1 cellular context compared by ENCODE assay signal in the genomic region with DNA sequence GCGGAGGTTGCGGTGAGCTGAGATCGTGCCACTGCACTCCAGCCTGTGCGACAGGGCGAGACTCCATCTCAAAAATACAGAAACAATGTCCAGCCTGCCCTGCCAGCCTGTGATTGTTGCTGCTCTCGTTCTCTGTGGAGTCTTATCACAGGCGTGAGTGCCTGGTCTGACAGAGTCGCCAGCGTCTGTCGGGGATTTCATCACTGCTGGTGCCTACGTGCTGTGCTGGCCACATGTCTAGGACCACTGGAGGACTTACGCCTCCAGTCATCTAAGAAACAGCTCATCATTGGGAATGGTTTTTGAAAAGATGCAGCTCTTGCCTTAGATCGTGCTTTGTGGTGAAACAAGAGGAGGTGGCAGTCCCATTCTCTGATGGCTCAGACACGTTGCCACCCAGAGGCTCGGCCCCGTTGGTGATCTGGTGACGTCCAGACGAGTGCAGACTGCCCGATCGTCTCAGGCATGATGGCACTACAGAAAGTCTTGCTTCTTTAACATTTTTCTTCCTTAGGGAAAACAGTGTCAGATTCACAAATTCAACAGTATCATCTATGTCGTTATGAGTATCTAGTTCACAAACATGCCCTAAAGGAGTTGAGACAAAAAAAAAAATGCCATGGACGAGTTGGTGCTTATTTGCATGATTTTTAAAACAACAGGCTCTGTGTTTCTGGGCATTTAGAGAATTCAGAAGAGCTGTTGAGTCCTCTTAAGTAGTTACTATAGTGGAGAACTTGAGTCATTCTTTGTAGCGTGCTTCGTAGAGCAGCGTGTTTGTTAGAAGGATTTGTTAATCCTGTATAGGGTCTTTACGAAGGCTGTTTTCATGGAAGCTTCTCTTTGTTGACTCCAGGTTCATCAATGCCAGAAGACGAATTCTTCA.
TF ChIP-seq lines count a peak whose summit lies in the region.

No MANE protein-coding gene starts in this region.

TF ChIP-seq in WTC11, 78 proteins besides CTCF, POLR2A, EP300 and RAD21 (continued from another document):
- TF ChIP-seq, protein P1, sequence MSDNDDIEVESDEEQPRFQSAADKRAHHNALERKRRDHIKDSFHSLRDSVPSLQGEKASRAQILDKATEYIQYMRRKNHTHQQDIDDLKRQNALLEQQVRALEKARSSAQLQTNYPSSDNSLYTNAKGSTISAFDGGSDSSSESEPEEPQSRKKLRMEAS (CRISPR knock-in tag; IDR thresholded peaks at IDR 0.05), result no peak
- TF ChIP-seq PRRX2 (CRISPR knock-in tag; IDR thresholded peaks at IDR 0.05) (no peak), SMAD3 (CRISPR knock-in tag; IDR thresholded peaks at IDR 0.05; ENCODE audit: borderline replicate concordance) (no peak), ETV6 (CRISPR knock-in tag; IDR thresholded peaks at IDR 0.05) (no peak), ZNF423 (CRISPR knock-in tag; IDR thresholded peaks at IDR 0.05) (no peak), CBFB (CRISPR knock-in tag; IDR thresholded peaks at IDR 0.05; ENCODE audit: low read depth) (no peak), SP1 (CRISPR knock-in tag; conservative IDR thresholded peaks at IDR 0.05) (no peak)
- TF ChIP-seq, protein P2, sequence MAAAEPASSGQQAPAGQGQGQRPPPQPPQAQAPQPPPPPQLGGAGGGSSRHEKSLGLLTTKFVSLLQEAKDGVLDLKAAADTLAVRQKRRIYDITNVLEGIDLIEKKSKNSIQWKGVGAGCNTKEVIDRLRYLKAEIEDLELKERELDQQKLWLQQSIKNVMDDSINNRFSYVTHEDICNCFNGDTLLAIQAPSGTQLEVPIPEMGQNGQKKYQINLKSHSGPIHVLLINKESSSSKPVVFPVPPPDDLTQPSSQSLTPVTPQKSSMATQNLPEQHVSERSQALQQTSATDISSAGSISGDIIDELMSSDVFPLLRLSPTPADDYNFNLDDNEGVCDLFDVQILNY (CRISPR knock-in tag; IDR thresholded peaks at IDR 0.05), result no peak
- TF ChIP-seq, protein P3, sequence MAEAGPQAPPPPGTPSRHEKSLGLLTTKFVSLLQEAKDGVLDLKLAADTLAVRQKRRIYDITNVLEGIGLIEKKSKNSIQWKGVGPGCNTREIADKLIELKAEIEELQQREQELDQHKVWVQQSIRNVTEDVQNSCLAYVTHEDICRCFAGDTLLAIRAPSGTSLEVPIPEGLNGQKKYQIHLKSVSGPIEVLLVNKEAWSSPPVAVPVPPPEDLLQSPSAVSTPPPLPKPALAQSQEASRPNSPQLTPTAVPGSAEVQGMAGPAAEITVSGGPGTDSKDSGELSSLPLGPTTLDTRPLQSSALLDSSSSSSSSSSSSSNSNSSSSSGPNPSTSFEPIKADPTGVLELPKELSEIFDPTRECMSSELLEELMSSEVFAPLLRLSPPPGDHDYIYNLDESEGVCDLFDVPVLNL (CRISPR knock-in tag; IDR thresholded peaks at IDR 0.05; ENCODE audit: borderline replicate concordance, low read depth), result no peak
- TF ChIP-seq, protein P4, sequence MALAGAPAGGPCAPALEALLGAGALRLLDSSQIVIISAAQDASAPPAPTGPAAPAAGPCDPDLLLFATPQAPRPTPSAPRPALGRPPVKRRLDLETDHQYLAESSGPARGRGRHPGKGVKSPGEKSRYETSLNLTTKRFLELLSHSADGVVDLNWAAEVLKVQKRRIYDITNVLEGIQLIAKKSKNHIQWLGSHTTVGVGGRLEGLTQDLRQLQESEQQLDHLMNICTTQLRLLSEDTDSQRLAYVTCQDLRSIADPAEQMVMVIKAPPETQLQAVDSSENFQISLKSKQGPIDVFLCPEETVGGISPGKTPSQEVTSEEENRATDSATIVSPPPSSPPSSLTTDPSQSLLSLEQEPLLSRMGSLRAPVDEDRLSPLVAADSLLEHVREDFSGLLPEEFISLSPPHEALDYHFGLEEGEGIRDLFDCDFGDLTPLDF (CRISPR knock-in tag; IDR thresholded peaks at IDR 0.05), result no peak
